24 cellular contexts compared by ENCODE assay signal in the genomic region with DNA sequence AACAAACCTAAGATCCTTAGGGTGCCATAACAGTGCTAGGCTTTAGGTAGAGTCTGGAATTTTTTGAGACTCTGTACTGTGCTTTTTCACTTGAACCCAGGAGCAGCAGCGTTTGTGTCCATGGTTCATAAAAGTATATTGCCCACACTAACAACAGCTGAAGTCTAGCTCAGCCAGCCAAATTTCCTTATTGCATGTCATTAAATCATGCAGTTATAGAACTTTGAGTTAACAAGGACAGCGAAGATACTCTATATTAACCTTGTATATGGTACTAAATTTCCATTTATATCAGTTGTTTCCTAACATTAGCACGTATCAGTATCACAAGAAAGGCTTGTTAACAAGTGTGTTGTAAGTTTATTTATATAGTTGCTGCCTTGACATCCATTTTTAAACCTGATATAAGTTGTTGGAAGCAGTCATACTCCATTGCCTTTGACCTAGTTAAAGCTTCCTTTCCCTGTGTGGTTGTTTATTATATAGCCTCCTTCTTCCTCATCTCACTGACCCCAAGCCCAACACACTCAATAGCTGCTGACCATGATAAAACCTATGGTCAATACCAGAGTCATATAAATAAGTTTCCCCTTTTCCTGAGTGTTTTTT. TPM values are rescaled to one million over a fixed set of nuclear protein-coding genes. Genes with fewer than 3 reads are reported as not detected.
"Had no signal": no experiment of that assay in that cellular context is flagged by ENCODE, and none has a peak within 500 bp of the region (broad histone marks: within the 10 kb centered on the region; RNA-seq: fewer than 3 reads in every experiment).

No MANE protein-coding gene starts in this region.

- DNase-seq: IMR-90, KG1, MG63, NCI-H1092 treated with DMSO at 0.1 percent for 48 hours, NCI-H1436, NCI-H187, NCI-H2029, NCI-H2081 treated with DMSO at 0.1 percent for 48 hours, NCI-H2171, NCI-H226, NCI-H446, NCI-H510A, NCI-H524 treated with DMSO at 0.1 percent for 48 hours, NCI-H69, NCI-H774, PC-3, SHP77 treated with DMSO at 0.1 percent for 48 hours, SJCRH30 had no signal

- FAIRE-seq: HepG2 had no signal

- H3K27me3 ChIP-seq: SJCRH30 had no signal

- H3K36me3 ChIP-seq: MG63, SJCRH30 had no signal

- H3K27ac ChIP-seq: SJCRH30 had no signal

- H3K9me3 ChIP-seq: MG63, SJCRH30 had no signal

- ATAC-seq: HepG2, Panc1, PC-3, Right ventricle myocardium inferior, SK-N-SH treated with all-trans-retinoic acid at 6 μM for 48 hours had no signal

- H3K4me3 ChIP-seq: MG63, SJCRH30 had no signal

- H3K4me1 ChIP-seq: SJCRH30 had no signal

RNA-seq across cellular contexts. Expression of gene NXPE2, which starts 46.7 kb away (rescaled TPM):
- total RNA-seq: HepG2, HT1080, IMR-90, OCI-LY7, PC-3, SJCRH30 had no signal
- polyA plus RNA-seq: HepG2, IMR-90 had no signal
